9 cellular contexts compared by ENCODE assay signal in genomic region chr20:37315293-37316110, GRCh38. TPM values are rescaled to one million over a fixed set of nuclear protein-coding genes. Genes with fewer than 3 reads are reported as not detected.
DNase-seq lines count a peak whose midpoint lies in the region; ATAC-seq and TF ChIP-seq lines count a peak whose summit lies in the region.
"Had no signal": no experiment of that assay in that cellular context is flagged by ENCODE, and none has a peak within 500 bp of the region (broad histone marks: within the 10 kb centered on the region; RNA-seq: fewer than 3 reads in every experiment).

No MANE protein-coding gene starts in this region.

- no peak for TF ChIP-seq CTCF in SU-DHL-6 (IDR thresholded peaks at IDR 0.05; ENCODE audit: insufficient read depth, low read length, poor library complexity, severe bottlenecking)
- no peak for TF ChIP-seq CTCF in smooth muscle cell (IDR thresholded peaks at IDR 0.05; ENCODE audit: borderline replicate concordance, insufficient read depth, poor library complexity, severe bottlenecking)
- TF ChIP-seq CTCF in WERI-Rb-1 (IDR thresholded peaks at IDR 0.05; ENCODE audit: low read depth, low read length), result no peak

- H3K27me3 ChIP-seq in GM23248 (replicated peaks; ENCODE audit: insufficient read depth) (no peaks in the 10 kb centered on the region), SU-DHL-6 (ENCODE audit: low read length) (no peaks in the 10 kb centered on the region), smooth muscle cell (ENCODE audit: low read depth) (no peaks in the 10 kb centered on the region), WERI-Rb-1 (ENCODE audit: insufficient read depth, low read depth, severe bottlenecking) (no peaks in the 10 kb centered on the region)

- peak overlapping the region; percentile 74 for H3K27ac ChIP-seq in GM23248
- H3K27ac ChIP-seq in SU-DHL-6 (ENCODE audit: low read depth, low read length), result peak overlapping the region; percentile 56
- H3K27ac ChIP-seq in smooth muscle cell (ENCODE audit: low read depth), result peak overlapping the region; percentile 97
- no peak overlapping the region for H3K27ac ChIP-seq in WERI-Rb-1

- peak; percentile 43 for DNase-seq in EL
- DNase-seq in GM23248, result peak; percentile 81
- DNase-seq in left cardiac atrium, result peak; percentile 86
- no peak for DNase-seq in smooth muscle cell (lab: John Stamatoyannopoulos, UW; ENCODE audit: unreplicated experiment)
- DNase-seq in dedifferentiated amniotic fluid mesenchymal stem cell (ENCODE audit: extremely low spot score), result no peak
- no peak for DNase-seq in WERI-Rb-1
- no peak for DNase-seq in COR-L47 (lab: John Stamatoyannopoulos, UW)

- no peaks in the 10 kb centered on the region for H3K9me3 ChIP-seq in GM23248 (ENCODE audit: low read depth)
- no peaks in the 10 kb centered on the region for H3K9me3 ChIP-seq in SU-DHL-6 (ENCODE audit: insufficient read depth, low read length)
- no peaks in the 10 kb centered on the region for H3K9me3 ChIP-seq in smooth muscle cell (replicated peaks; ENCODE audit: low read depth)
- H3K9me3 ChIP-seq in WERI-Rb-1 (ENCODE audit: severe bottlenecking), result no peaks in the 10 kb centered on the region

- WGBS in GM23248 (ENCODE audit: low coverage in 1 of 2, low lambda C conversion rate in 2 of 2, missing lambda C conversion rate in 2 of 2), 2 experiments, result 59 to 64% methylated on average over 18 of the region's 18 CpGs
- 38% methylated on average over 18 of the region's 18 CpGs for WGBS in smooth muscle cell (ENCODE audit: low lambda C conversion rate)

- in situ Hi-C loops in GM23248 (cut with MboI), result no loop called here

- H3K4me1 ChIP-seq in GM23248 (ENCODE audit: insufficient read depth), result peaks cover 33% of the 10 kb centered on the region
- peaks cover 51% of the 10 kb centered on the region for H3K4me1 ChIP-seq in smooth muscle cell (ENCODE audit: low read depth)

- H3K9me2 ChIP-seq in GM23248 (ENCODE audit: insufficient read depth) (no peaks in the 10 kb centered on the region), SU-DHL-6 (replicated peaks; ENCODE audit: insufficient read depth, low read length) (no peaks in the 10 kb centered on the region)

- H3K4me2 ChIP-seq in GM23248 (ENCODE audit: unreplicated experiment) (peak overlapping the region; percentile 33), SU-DHL-6 (ENCODE audit: low read depth, low read length, poor library complexity, severe bottlenecking) (peak overlapping the region; percentile 21), smooth muscle cell (peak overlapping the region; percentile 73)

- H3K79me2 ChIP-seq in GM23248 (ENCODE audit: insufficient read depth), result peaks cover 35% of the 10 kb centered on the region
- H3K79me2 ChIP-seq in SU-DHL-6 (ENCODE audit: insufficient read depth, low read length), result no peaks in the 10 kb centered on the region; the same call in 1 of the 2 replicates
- peaks cover 7% of the 10 kb centered on the region for H3K79me2 ChIP-seq in smooth muscle cell (ENCODE audit: low read depth)

- H3F3A ChIP-seq in GM23248 (ENCODE audit: insufficient read depth) (peaks cover 19% of the 10 kb centered on the region; the same call in 1 of the 2 replicates), SU-DHL-6 (ENCODE audit: insufficient read depth) (no peaks in the 10 kb centered on the region), smooth muscle cell (ENCODE audit: low read depth) (peaks cover 52% of the 10 kb centered on the region)

- H2AFZ ChIP-seq in GM23248 (0 out of 2 replicates have a peak overlapping the region, but pooled peaks have one; percentile 23), SU-DHL-6 (ENCODE audit: low read depth, low read length, severe bottlenecking) (no peak overlapping the region), smooth muscle cell (ENCODE audit: low read depth) (no peak overlapping the region)

- H3K4me3 ChIP-seq in GM23248, result no peak overlapping the region
- no peak overlapping the region for H3K4me3 ChIP-seq in SU-DHL-6 (ENCODE audit: insufficient read depth, low read length, poor library complexity, severe bottlenecking)
- no peak overlapping the region for H3K4me3 ChIP-seq in smooth muscle cell
- no peak overlapping the region for H3K4me3 ChIP-seq in WERI-Rb-1 (ENCODE audit: low read depth, low read length)

- intact Hi-C loops in left cardiac atrium (cut with DNase I), result no loop called here

- H3K9ac ChIP-seq in GM23248 (peak overlapping the region; percentile 61), SU-DHL-6 (ENCODE audit: low read length) (no peak overlapping the region), smooth muscle cell (ENCODE audit: low read depth) (peak overlapping the region; percentile 73)

- no peaks in the 10 kb centered on the region for H3K36me3 ChIP-seq in GM23248 (ENCODE audit: low read depth)
- no peaks in the 10 kb centered on the region for H3K36me3 ChIP-seq in SU-DHL-6 (ENCODE audit: low read length)
- H3K36me3 ChIP-seq in smooth muscle cell (ENCODE audit: low read depth), result no peaks in the 10 kb centered on the region
- peaks cover 6% of the 10 kb centered on the region for H3K36me3 ChIP-seq in WERI-Rb-1

- H4K20me1 ChIP-seq in GM23248 (ENCODE audit: insufficient read depth), result no peaks in the 10 kb centered on the region
- H4K20me1 ChIP-seq in SU-DHL-6 (ENCODE audit: low read depth, low read length), result no peaks in the 10 kb centered on the region
- no peaks in the 10 kb centered on the region for H4K20me1 ChIP-seq in smooth muscle cell (ENCODE audit: low read depth)

- ATAC-seq in left cardiac atrium, result peak; percentile 94 to 96

RNA-seq across cellular contexts. Expression of gene MANBAL, which starts 26.0 kb away (rescaled TPM):
- total RNA-seq in GM23248 (2014; rRNA removed; shearing (Covaris generic)), result 23.6 and 24.8 TPM in 2 replicates
- polyA plus RNA-seq in GM23248 (2016; fragmentation: Nextera tagmentation; extraction: Ambion mirVana) (96.3 and 105 TPM in 2 replicates), smooth muscle cell (86.2 and 89.0 TPM in 2 replicates)
- total RNA-seq in left cardiac atrium (10 to 100 TPM; 24.0 TPM), smooth muscle cell (28.1 and 33.7 TPM in 2 replicates)

RNA-seq across cellular contexts. Expression of gene SRC, which starts 30.4 kb away (rescaled TPM):
- total RNA-seq in GM23248 (2014; rRNA removed; shearing (Covaris generic)), result 28.6 and 29.8 TPM in 2 replicates
- polyA plus RNA-seq in GM23248 (2016; fragmentation: Nextera tagmentation; extraction: Ambion mirVana), result 13.9 and 17.0 TPM in 2 replicates
- 10 to 100 TPM in 1 of 2 donors, 1 to 10 TPM in 1; 9.2 to 10.2 TPM for total RNA-seq in left cardiac atrium
- total RNA-seq in smooth muscle cell, result 26.7 and 36.5 TPM in 2 replicates
- 26.0 and 47.7 TPM in 2 replicates for polyA plus RNA-seq in smooth muscle cell

RNA-seq across cellular contexts. Expression of gene GHRH, which starts 53.9 kb away (rescaled TPM):
- not detected in 2 replicates for total RNA-seq in GM23248 (2014; rRNA removed; shearing (Covaris generic))
- polyA plus RNA-seq in GM23248 (2016; fragmentation: Nextera tagmentation; extraction: Ambion mirVana) (not detected in 2 replicates), smooth muscle cell (not detected in 2 replicates)
- total RNA-seq in left cardiac atrium (10 to 100 TPM in 1 of 2 donors, 1 to 10 TPM in 1; 4.2 to 10.7 TPM), smooth muscle cell (not detected in 2 replicates)
- total RNA-seq: kidney epithelial cell had no signal

Comparison
In these comparisons a context has a peak if more than half of its experiments do, and no peak if none do; other contexts are left out.
1. DNase-seq: peak in EL (single experiment), GM23248 (single experiment) and left cardiac atrium (single experiment); none in smooth muscle cell (single experiment), dedifferentiated amniotic fluid mesenchymal stem cell (single experiment), WERI-Rb-1 (single experiment) and COR-L47 (single experiment).
2. H3K4me2 ChIP-seq: peak in every context shown above with its lines; median percentile 73 in smooth muscle cell; 33 in GM23248; 21 in SU-DHL-6.